In the genomic region with DNA sequence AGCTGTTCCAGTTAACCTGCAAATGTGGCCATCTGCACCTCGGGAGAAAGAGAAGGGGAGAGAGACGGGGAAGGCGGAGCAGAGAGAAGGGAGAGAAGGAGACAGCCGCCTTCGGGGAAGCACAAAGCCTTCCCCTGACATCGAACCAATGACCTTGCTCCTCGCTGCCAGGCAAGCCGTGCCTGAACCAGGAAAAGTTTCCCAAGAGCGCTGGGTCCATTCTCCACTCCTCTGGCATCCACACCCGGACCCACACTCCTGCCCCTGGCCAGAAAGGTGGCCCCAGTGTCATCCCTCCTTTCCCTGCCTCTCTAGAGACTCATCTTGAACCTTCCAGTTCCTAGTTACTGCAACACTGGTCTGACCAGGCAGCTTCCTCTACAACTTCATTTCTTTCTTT, we compare ENCODE assay signal across 1 cellular context.
TF ChIP-seq lines count a peak whose summit lies in the region.

No MANE protein-coding gene starts in this region.

TF ChIP-seq in GM23338, 12 proteins besides CTCF, POLR2A, EP300 and RAD21 (continued from another document):
- TF ChIP-seq, protein P1, sequence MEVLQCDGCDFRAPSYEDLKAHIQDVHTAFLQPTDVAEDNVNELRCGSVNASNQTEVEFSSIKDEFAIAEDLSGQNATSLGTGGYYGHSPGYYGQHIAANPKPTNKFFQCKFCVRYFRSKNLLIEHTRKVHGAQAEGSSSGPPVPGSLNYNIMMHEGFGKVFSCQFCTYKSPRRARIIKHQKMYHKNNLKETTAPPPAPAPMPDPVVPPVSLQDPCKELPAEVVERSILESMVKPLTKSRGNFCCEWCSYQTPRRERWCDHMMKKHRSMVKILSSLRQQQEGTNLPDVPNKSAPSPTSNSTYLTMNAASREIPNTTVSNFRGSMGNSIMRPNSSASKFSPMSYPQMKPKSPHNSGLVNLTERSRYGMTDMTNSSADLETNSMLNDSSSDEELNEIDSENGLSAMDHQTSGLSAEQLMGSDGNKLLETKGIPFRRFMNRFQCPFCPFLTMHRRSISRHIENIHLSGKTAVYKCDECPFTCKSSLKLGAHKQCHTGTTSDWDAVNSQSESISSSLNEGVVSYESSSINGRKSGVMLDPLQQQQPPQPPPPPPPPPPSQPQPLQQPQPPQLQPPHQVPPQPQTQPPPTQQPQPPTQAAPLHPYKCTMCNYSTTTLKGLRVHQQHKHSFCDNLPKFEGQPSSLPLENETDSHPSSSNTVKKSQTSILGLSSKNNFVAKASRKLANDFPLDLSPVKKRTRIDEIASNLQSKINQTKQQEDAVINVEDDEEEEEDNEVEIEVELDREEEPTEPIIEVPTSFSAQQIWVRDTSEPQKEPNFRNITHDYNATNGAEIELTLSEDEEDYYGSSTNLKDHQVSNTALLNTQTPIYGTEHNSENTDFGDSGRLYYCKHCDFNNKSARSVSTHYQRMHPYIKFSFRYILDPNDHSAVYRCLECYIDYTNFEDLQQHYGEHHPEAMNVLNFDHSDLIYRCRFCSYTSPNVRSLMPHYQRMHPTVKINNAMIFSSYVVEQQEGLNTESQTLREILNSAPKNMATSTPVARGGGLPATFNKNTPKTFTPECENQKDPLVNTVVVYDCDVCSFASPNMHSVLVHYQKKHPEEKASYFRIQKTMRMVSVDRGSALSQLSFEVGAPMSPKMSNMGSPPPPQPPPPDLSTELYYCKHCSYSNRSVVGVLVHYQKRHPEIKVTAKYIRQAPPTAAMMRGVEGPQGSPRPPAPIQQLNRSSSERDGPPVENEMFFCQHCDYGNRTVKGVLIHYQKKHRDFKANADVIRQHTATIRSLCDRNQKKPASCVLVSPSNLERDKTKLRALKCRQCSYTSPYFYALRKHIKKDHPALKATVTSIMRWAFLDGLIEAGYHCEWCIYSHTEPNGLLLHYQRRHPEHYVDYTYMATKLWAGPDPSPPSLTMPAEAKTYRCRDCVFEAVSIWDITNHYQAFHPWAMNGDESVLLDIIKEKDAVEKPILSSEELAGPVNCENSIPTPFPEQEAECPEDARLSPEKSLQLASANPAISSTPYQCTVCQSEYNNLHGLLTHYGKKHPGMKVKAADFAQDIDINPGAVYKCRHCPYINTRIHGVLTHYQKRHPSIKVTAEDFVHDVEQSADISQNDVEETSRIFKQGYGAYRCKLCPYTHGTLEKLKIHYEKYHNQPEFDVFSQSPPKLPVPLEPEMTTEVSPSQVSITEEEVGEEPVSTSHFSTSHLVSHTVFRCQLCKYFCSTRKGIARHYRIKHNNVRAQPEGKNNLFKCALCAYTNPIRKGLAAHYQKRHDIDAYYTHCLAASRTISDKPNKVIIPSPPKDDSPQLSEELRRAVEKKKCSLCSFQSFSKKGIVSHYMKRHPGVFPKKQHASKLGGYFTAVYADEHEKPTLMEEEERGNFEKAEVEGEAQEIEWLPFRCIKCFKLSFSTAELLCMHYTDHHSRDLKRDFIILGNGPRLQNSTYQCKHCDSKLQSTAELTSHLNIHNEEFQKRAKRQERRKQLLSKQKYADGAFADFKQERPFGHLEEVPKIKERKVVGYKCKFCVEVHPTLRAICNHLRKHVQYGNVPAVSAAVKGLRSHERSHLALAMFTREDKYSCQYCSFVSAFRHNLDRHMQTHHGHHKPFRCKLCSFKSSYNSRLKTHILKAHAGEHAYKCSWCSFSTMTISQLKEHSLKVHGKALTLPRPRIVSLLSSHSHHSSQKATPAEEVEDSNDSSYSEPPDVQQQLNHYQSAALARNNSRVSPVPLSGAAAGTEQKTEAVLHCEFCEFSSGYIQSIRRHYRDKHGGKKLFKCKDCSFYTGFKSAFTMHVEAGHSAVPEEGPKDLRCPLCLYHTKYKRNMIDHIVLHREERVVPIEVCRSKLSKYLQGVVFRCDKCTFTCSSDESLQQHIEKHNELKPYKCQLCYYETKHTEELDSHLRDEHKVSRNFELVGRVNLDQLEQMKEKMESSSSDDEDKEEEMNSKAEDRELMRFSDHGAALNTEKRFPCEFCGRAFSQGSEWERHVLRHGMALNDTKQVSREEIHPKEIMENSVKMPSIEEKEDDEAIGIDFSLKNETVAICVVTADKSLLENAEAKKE (CRISPR knock-in tag; IDR thresholded peaks at IDR 0.05): no peak
- TF ChIP-seq POLR2AphosphoS5 (IDR thresholded peaks at IDR 0.05; ENCODE audit: low read depth): no peak
- no peak for TF ChIP-seq EZH2 (IDR thresholded peaks at IDR 0.05; ENCODE audit: low read depth, unreplicated experiment)
- TF ChIP-seq NANOG (IDR thresholded peaks at IDR 0.05; ENCODE audit: borderline replicate concordance): no peak
- TF ChIP-seq, protein P2, sequence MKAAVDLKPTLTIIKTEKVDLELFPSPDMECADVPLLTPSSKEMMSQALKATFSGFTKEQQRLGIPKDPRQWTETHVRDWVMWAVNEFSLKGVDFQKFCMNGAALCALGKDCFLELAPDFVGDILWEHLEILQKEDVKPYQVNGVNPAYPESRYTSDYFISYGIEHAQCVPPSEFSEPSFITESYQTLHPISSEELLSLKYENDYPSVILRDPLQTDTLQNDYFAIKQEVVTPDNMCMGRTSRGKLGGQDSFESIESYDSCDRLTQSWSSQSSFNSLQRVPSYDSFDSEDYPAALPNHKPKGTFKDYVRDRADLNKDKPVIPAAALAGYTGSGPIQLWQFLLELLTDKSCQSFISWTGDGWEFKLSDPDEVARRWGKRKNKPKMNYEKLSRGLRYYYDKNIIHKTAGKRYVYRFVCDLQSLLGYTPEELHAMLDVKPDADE (IDR thresholded peaks at IDR 0.05): no peak
- TF ChIP-seq CREB1 (CRISPR knock-in tag; IDR thresholded peaks at IDR 0.05; ENCODE audit: low read depth): no peak
- TF ChIP-seq ZNF331 (CRISPR knock-in tag; IDR thresholded peaks at IDR 0.05; ENCODE audit: low read depth): no peak
- no peak for TF ChIP-seq STAT1 (IDR thresholded peaks at IDR 0.05; ENCODE audit: unreplicated experiment)
- TF ChIP-seq EZH2phosphoT487 (IDR thresholded peaks at IDR 0.05; ENCODE audit: unreplicated experiment): no peak
- no peak for TF ChIP-seq JUNB (IDR thresholded peaks at IDR 0.05; ENCODE audit: unreplicated experiment)
- TF ChIP-seq ZNF114 (CRISPR knock-in tag; IDR thresholded peaks at IDR 0.05): no peak
